ENCODE assay signal across 16 cellular contexts in genomic region chr1:50666849-50667248, GRCh38.
A peak's percentile ranks its signal among the peaks of the same experiment; 100 is the strongest.
DNase-seq lines count a peak whose midpoint lies in the region; ATAC-seq and TF ChIP-seq lines count a peak whose summit lies in the region.
"Had no signal": no experiment of that assay in that cellular context is flagged by ENCODE, and none has a peak within 500 bp of the region (broad histone marks: within the 10 kb centered on the region; RNA-seq: fewer than 3 reads in every experiment).

No MANE protein-coding gene starts in this region.

- no peaks in the 10 kb centered on the region for H4K20me1 ChIP-seq in GM23338 (replicated peaks; ENCODE audit: insufficient read depth)

- H3K4me3 ChIP-seq in GM23338 (no peak overlapping the region), adipocyte (ENCODE audit: low read length) (no peak overlapping the region), BE2C (ENCODE audit: low read depth, low read length) (no peak overlapping the region), heart right ventricle (no peak overlapping the region)
- no peak overlapping the region for H3K4me3 ChIP-seq in CD4-positive, alpha-beta memory T cell (ENCODE audit: low read length in 2 of 2)
- H3K4me3 ChIP-seq: right atrium auricular region had no signal

- H3K27me3 Mint-ChIP-seq in GM23338 (ENCODE audit: insufficient read depth, low read depth, poor library complexity): peaks cover 6% of the 10 kb centered on the region
- no peaks in the 10 kb centered on the region for H3K27me3 Mint-ChIP-seq in CD4-positive, alpha-beta memory T cell
- H3K27me3 Mint-ChIP-seq: natural killer cell treated with Interleukin-12 subunit alpha and Interleukin-12 subunit beta and Interleukin-15 and Interleukin-18, amount 100 ng/mL, for 72 hours; stimulated activated naive CD8-positive, alpha-beta T cell treated with anti-CD3 and anti-CD28 coated beads, Interleukin-15, Interleukin-2, amounts not matched to agents 100 ng/mL and 50 ng/mL, for 24 hours had no signal

- no peak overlapping the region for H2AFZ ChIP-seq in GM23338

- POLR2A ChIA-PET in CD4-positive, alpha-beta memory T cell (lab: Charles Lee; ENCODE audit: partially characterized antibody): no interaction called here

- H3K27ac Mint-ChIP-seq in GM23338: no peak overlapping the region
- H3K27ac Mint-ChIP-seq in CD4-positive, alpha-beta memory T cell: no peak overlapping the region
- H3K27ac Mint-ChIP-seq: natural killer cell treated with Interleukin-12 subunit alpha and Interleukin-12 subunit beta and Interleukin-15 and Interleukin-18, amount 100 ng/mL, for 72 hours; stimulated activated naive CD8-positive, alpha-beta T cell treated with anti-CD3 and anti-CD28 coated beads, Interleukin-15, Interleukin-2, amounts not matched to agents 100 ng/mL and 50 ng/mL, for 24 hours had no signal

- H3K27me3 ChIP-seq in GM23338 (ENCODE audit: insufficient read depth) (no peaks in the 10 kb centered on the region), adipocyte (replicated peaks; ENCODE audit: control insufficient read depth, insufficient read depth, low read length) (no peaks in the 10 kb centered on the region), layer of hippocampus (ENCODE audit: control insufficient read depth, insufficient read depth, low read length) (no peaks in the 10 kb centered on the region), BE2C (no peaks in the 10 kb centered on the region), heart right ventricle (no peaks in the 10 kb centered on the region)
- H3K27me3 ChIP-seq in CD4-positive, alpha-beta memory T cell (ENCODE audit: insufficient read depth, low read length): no peaks in the 10 kb centered on the region
- H3K27me3 ChIP-seq: right atrium auricular region had no signal

- H3K4me1 ChIP-seq in GM23338 (ENCODE audit: insufficient read depth): peaks cover 30% of the 10 kb centered on the region
- no peaks in the 10 kb centered on the region for H3K4me1 ChIP-seq in adipocyte (ENCODE audit: control insufficient read depth, insufficient read depth, low read length)
- no peaks in the 10 kb centered on the region for H3K4me1 ChIP-seq in CD4-positive, alpha-beta memory T cell (ENCODE audit: insufficient read depth, low read length)
- H3K4me1 ChIP-seq in BE2C: no peaks in the 10 kb centered on the region
- H3K4me1 ChIP-seq in heart right ventricle: peaks cover 0 to 32% (median 16%) of the 10 kb centered on the region in 9 donors

- no peaks in the 10 kb centered on the region for H3K36me3 Mint-ChIP-seq in GM23338 (ENCODE audit: low read depth)
- peaks cover 2 to 18% of the 10 kb centered on the region in 2 donors for H3K36me3 Mint-ChIP-seq in CD4-positive, alpha-beta memory T cell
- H3K36me3 Mint-ChIP-seq: natural killer cell treated with Interleukin-12 subunit alpha and Interleukin-12 subunit beta and Interleukin-15 and Interleukin-18, amount 100 ng/mL, for 72 hours had no signal

- peak; percentile 8 for DNase-seq in GM23338 (ENCODE audit: low spot score)
- peak; percentile 17 for DNase-seq in adipocyte (ENCODE audit: low read depth)
- DNase-seq in putamen (ENCODE audit: low spot score): peak; percentile 47
- DNase-seq in CD4-positive, alpha-beta memory T cell: no peak
- DNase-seq in ureter (ENCODE audit: low spot score): no peak
- no peak for DNase-seq in BE2C
- DNase-seq in heart right ventricle: no peak
- DNase-seq: activated CD4-positive, alpha-beta T cell treated with anti-CD3 and anti-CD28 coated beads, Interleukin-2, amount 50 U/mL, for 1 hour; Calu3; KG1; NCI-H1092; NCI-H2171 had no signal

- H3K27ac ChIP-seq in GM23338 (ENCODE audit: low read depth): no peak overlapping the region
- peak overlapping the region; percentile 80 for H3K27ac ChIP-seq in layer of hippocampus (ENCODE audit: low read depth, low read length)
- H3K27ac ChIP-seq in CD4-positive, alpha-beta memory T cell (ENCODE audit: low read depth, low read length): no peak overlapping the region
- peak overlapping the region in 1 of 10 donors; percentile 2 for H3K27ac ChIP-seq in heart right ventricle
- H3K27ac ChIP-seq: right atrium auricular region had no signal

- no peak for ATAC-seq in GM23338
- no peak for ATAC-seq in heart right ventricle
- ATAC-seq: natural killer cell treated with Interleukin-12 subunit alpha and Interleukin-12 subunit beta and Interleukin-15 and Interleukin-18, amount 100 ng/mL, for 72 hours had no signal

- CTCF ChIA-PET in CD4-positive, alpha-beta memory T cell (lab: Charles Lee; ENCODE audit: partially characterized antibody): interaction anchor here (0.7 kb wide), 1 partner anchor 45 kb away, joined by 3 read pairs; no protein-coding TSS in a partner anchor

- H3K4me2 ChIP-seq in GM23338: no peak overlapping the region

- H3K4me3 Mint-ChIP-seq in GM23338: no peak overlapping the region
- H3K4me3 Mint-ChIP-seq in CD4-positive, alpha-beta memory T cell: no peak overlapping the region
- H3K4me3 Mint-ChIP-seq: natural killer cell treated with Interleukin-12 subunit alpha and Interleukin-12 subunit beta and Interleukin-15 and Interleukin-18, amount 100 ng/mL, for 72 hours; stimulated activated naive CD8-positive, alpha-beta T cell treated with anti-CD3 and anti-CD28 coated beads, Interleukin-15, Interleukin-2, amounts not matched to agents 100 ng/mL and 50 ng/mL, for 24 hours had no signal

- H3K4me1 Mint-ChIP-seq in GM23338: peaks cover 19% of the 10 kb centered on the region
- H3K4me1 Mint-ChIP-seq in CD4-positive, alpha-beta memory T cell: no peaks in the 10 kb centered on the region

- no peaks in the 10 kb centered on the region for H3K79me2 ChIP-seq in GM23338 (replicated peaks; ENCODE audit: insufficient read depth)

- intact Hi-C loops in CD4-positive, alpha-beta memory T cell (cut with micrococcal nuclease): no loop called here
- intact Hi-C loops in heart right ventricle (cut with DNase I): no loop called here

- no peaks in the 10 kb centered on the region for H3F3A ChIP-seq in GM23338 (replicated peaks; ENCODE audit: low read depth)

- no peaks in the 10 kb centered on the region for H3K36me3 ChIP-seq in GM23338 (ENCODE audit: insufficient read depth)
- no peaks in the 10 kb centered on the region for H3K36me3 ChIP-seq in adipocyte (ENCODE audit: control insufficient read depth, insufficient read depth, low read length, severe bottlenecking)
- H3K36me3 ChIP-seq in CD4-positive, alpha-beta memory T cell (ENCODE audit: insufficient read depth, low read length): no peaks in the 10 kb centered on the region
- no peaks in the 10 kb centered on the region for H3K36me3 ChIP-seq in BE2C
- H3K36me3 ChIP-seq in heart right ventricle: no peaks in the 10 kb centered on the region
- H3K36me3 ChIP-seq: right atrium auricular region had no signal

- TF ChIP-seq CTCF in GM23338 (conservative IDR thresholded peaks at IDR 0.05; ENCODE audit: low read depth in 2 of 2): peak; percentile 8 to 17; a peak in 1 of 4 replicates
- TF ChIP-seq CTCF in BE2C (IDR thresholded peaks at IDR 0.05; ENCODE audit: low read depth, low read length): no peak
- TF ChIP-seq CTCF in heart right ventricle (IDR thresholded peaks at IDR 0.05): no peak

- no peaks in the 10 kb centered on the region for H3K9me2 ChIP-seq in GM23338 (ENCODE audit: insufficient read depth)

- H3K9ac ChIP-seq in adipocyte (ENCODE audit: low read length): no peak overlapping the region

- H3K9me3 Mint-ChIP-seq in GM23338: no peaks in the 10 kb centered on the region
- no peaks in the 10 kb centered on the region for H3K9me3 Mint-ChIP-seq in CD4-positive, alpha-beta memory T cell
- H3K9me3 Mint-ChIP-seq: natural killer cell treated with Interleukin-12 subunit alpha and Interleukin-12 subunit beta and Interleukin-15 and Interleukin-18, amount 100 ng/mL, for 72 hours; stimulated activated naive CD8-positive, alpha-beta T cell treated with anti-CD3 and anti-CD28 coated beads, Interleukin-15, Interleukin-2, amounts not matched to agents 100 ng/mL and 50 ng/mL, for 24 hours had no signal

- H3K9me3 ChIP-seq in adipocyte (ENCODE audit: control insufficient read depth, low read length) (no peaks in the 10 kb centered on the region), BE2C (no peaks in the 10 kb centered on the region), heart right ventricle (no peaks in the 10 kb centered on the region)
- no peaks in the 10 kb centered on the region for H3K9me3 ChIP-seq in CD4-positive, alpha-beta memory T cell (ENCODE audit: control insufficient read depth in 1 of 2, low read length in 2 of 2)
- H3K9me3 ChIP-seq: right atrium auricular region had no signal

TF ChIP-seq in GM23338, 12 proteins besides CTCF, POLR2A, EP300 and RAD21:
- TF ChIP-seq ZNF114 (CRISPR knock-in tag; IDR thresholded peaks at IDR 0.05) (no peak), EZH2phosphoT487 (IDR thresholded peaks at IDR 0.05; ENCODE audit: unreplicated experiment) (no peak), CREB1 (CRISPR knock-in tag; IDR thresholded peaks at IDR 0.05; ENCODE audit: low read depth) (no peak)

Comparison
In these comparisons a context has a peak if more than half of its experiments do, and no peak if none do; other contexts are left out.
1. DNase-seq: peak in GM23338 (single experiment), adipocyte (single experiment) and putamen (single experiment); none in CD4-positive, alpha-beta memory T cell (0 of 5), ureter (single experiment), BE2C (single experiment) and heart right ventricle (0 of 2).
2. CTCF ChIP-seq: peak in GM23338 (2 of 2); none in BE2C (single experiment) and heart right ventricle (0 of 9).